In genomic region chr10:123134915-123135414, GRCh38 we compare ENCODE assay signal across 10 cellular contexts. TPM values are rescaled to one million over a fixed set of nuclear protein-coding genes. Genes with fewer than 3 reads are reported as not detected.
DNase-seq lines count a peak whose midpoint lies in the region; ATAC-seq and TF ChIP-seq lines count a peak whose summit lies in the region.
"Had no signal": no experiment of that assay in that cellular context is flagged by ENCODE, and none has a peak within 500 bp of the region (broad histone marks: within the 10 kb centered on the region; RNA-seq: fewer than 3 reads in every experiment).

No MANE protein-coding gene starts in this region.

- no peak for TF ChIP-seq CTCF in colonic mucosa (IDR thresholded peaks at IDR 0.05)

- H3K4me3 ChIP-seq in colonic mucosa = peak overlapping the region; percentile 27
- H3K4me3 ChIP-seq in rectal smooth muscle tissue (ENCODE audit: low read length) = peak overlapping the region; percentile 35

- H3K27ac Mint-ChIP-seq in stimulated activated naive B cell treated with anti-CD40 and anti-IgM and Interleukin-4, amounts not matched to agents 10 μg/mL and 1 μg/mL and 100 μg/mL, for 72 hours = no peak overlapping the region

- H3K9me3 Mint-ChIP-seq in stimulated activated naive B cell treated with anti-CD40 and anti-IgM and Interleukin-4, amounts not matched to agents 10 μg/mL and 1 μg/mL and 100 μg/mL, for 72 hours = peaks cover 0 to 3% of the 10 kb centered on the region in 2 donors

- H3K27ac ChIP-seq in colonic mucosa (no peak overlapping the region), rectal smooth muscle tissue (ENCODE audit: low read depth, low read length) (no peak overlapping the region)
- H3K27ac ChIP-seq: epithelial cell of prostate had no signal

- no peaks in the 10 kb centered on the region for H3K9me3 ChIP-seq in colonic mucosa

- H3K27me3 ChIP-seq in colonic mucosa (peaks cover 90% of the 10 kb centered on the region), rectal smooth muscle tissue (ENCODE audit: control insufficient read depth, insufficient read depth, low read length) (peaks cover 63% of the 10 kb centered on the region)

- intact Hi-C loops in colonic mucosa (cut with DNase I) = no loop called here

- no peak for ATAC-seq in stimulated activated naive B cell treated with anti-CD40 and anti-IgM and Interleukin-4, amounts not matched to agents 10 μg/mL and 1 μg/mL and 100 μg/mL, for 72 hours (replicated peaks)

- DNase-seq in NCI-H82 (lab: John Stamatoyannopoulos, UW) (peak; percentile 40), NCI-H82 treated with DMSO at 0.1 percent for 48 hours (lab: John Stamatoyannopoulos, UW; ENCODE audit: unreplicated experiment) (no peak), HuH-7 (ENCODE audit: low spot score) (peak; percentile 86), colonic mucosa (no peak), epidermal melanocyte (ENCODE audit: insufficient read length, low spot score) (no peak), medulla oblongata (ENCODE audit: extremely low spot score) (no peak)
- DNase-seq in stimulated activated naive B cell treated with anti-CD40 and anti-IgM and Interleukin-4, amounts not matched to agents 10 μg/mL and 1 μg/mL and 100 μg/mL, for 72 hours = no peak

- H3K36me3 ChIP-seq in colonic mucosa = no peaks in the 10 kb centered on the region
- H3K36me3 ChIP-seq in rectal smooth muscle tissue (ENCODE audit: control insufficient read depth, insufficient read depth, low read length) = no peaks in the 10 kb centered on the region

- H3K36me3 Mint-ChIP-seq in stimulated activated naive B cell treated with anti-CD40 and anti-IgM and Interleukin-4, amounts not matched to agents 10 μg/mL and 1 μg/mL and 100 μg/mL, for 72 hours = peaks cover 4 to 6% of the 10 kb centered on the region in 2 donors

- peaks cover 22 to 44% of the 10 kb centered on the region in 2 donors for H3K4me1 Mint-ChIP-seq in stimulated activated naive B cell treated with anti-CD40 and anti-IgM and Interleukin-4, amounts not matched to agents 10 μg/mL and 1 μg/mL and 100 μg/mL, for 72 hours

- H3K4me3 Mint-ChIP-seq in stimulated activated naive B cell treated with anti-CD40 and anti-IgM and Interleukin-4, amounts not matched to agents 10 μg/mL and 1 μg/mL and 100 μg/mL, for 72 hours = no peak overlapping the region

- peaks cover 74 to 79% of the 10 kb centered on the region in 2 donors for H3K27me3 Mint-ChIP-seq in stimulated activated naive B cell treated with anti-CD40 and anti-IgM and Interleukin-4, amounts not matched to agents 10 μg/mL and 1 μg/mL and 100 μg/mL, for 72 hours

- H3K9ac ChIP-seq in colonic mucosa (ENCODE audit: low read depth in 2 of 2, low read length in 2 of 2) = no peak overlapping the region
- no peak overlapping the region for H3K9ac ChIP-seq in rectal smooth muscle tissue (ENCODE audit: low read length)

- H3K4me1 ChIP-seq in colonic mucosa (peaks cover 10% of the 10 kb centered on the region), rectal smooth muscle tissue (ENCODE audit: control insufficient read depth, insufficient read depth, low read length) (peaks cover 7% of the 10 kb centered on the region)

RNA-seq across cellular contexts. Expression of gene HMX3, which starts 0.8 kb away (rescaled TPM):
- under 1 TPM; 0.35 to 0.64 TPM for total RNA-seq in colonic mucosa
- total RNA-seq: myocyte had no signal

RNA-seq across cellular contexts. Expression of gene HMX2, which starts 13.0 kb away (rescaled TPM):
- under 1 TPM; 0.13 to 0.15 TPM for total RNA-seq in colonic mucosa
- total RNA-seq: myocyte had no signal

RNA-seq across cellular contexts. Expression of gene BUB3, which starts 19.2 kb away (rescaled TPM):
- 100 to 1,000 TPM in 1 of 2 donors, 10 to 100 TPM in 1; 77.6 to 112 TPM for total RNA-seq in colonic mucosa

Comparison
In these comparisons a context has a peak if more than half of its experiments do, and no peak if none do; other contexts are left out.
1. DNase-seq: peak in NCI-H82 (single experiment) and HuH-7 (single experiment); none in NCI-H82 treated with DMSO at 0.1 percent for 48 hours (single experiment), colonic mucosa (single experiment), epidermal melanocyte (single experiment), medulla oblongata (single experiment) and stimulated activated naive B cell treated with anti-CD40 and anti-IgM and Interleukin-4, amounts not matched to agents 10 μg/mL and 1 μg/mL and 100 μg/mL, for 72 hours (single experiment).